Comparison of ENCODE assay signal across 24 cellular contexts in the genomic region with DNA sequence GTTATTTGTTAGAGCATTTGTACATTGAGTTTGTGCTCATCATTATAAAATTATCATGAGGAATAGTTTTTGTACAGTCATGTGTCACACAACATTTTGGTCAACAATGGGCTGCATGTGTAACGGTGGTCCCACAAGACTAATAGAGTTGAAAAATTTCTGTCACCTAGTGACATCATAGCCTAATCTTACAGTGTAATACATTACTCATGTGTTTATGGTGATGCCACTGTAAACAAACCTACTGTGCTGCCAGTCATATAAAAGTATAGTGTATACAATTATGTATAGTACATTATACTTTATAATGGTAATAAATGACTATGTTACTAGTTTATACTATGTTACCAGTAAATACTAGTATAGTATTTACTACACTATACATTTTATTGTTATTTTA.
"Had no signal": no experiment of that assay in that cellular context is flagged by ENCODE, and none has a peak within 500 bp of the region (broad histone marks: within the 10 kb centered on the region; RNA-seq: fewer than 3 reads in every experiment).

No MANE protein-coding gene starts in this region.

- H3K36me3 ChIP-seq: esophagus muscularis mucosa, gastroesophageal sphincter, heart left ventricle, left lung, lower lobe of right lung had no signal

- FAIRE-seq: colon, endothelial cell of umbilical vein, frontal cortex, kidney had no signal

- H2AFZ ChIP-seq: hepatocyte had no signal

- DNase-seq: dermis blood vessel endothelial cell; dorsolateral prefrontal cortex; effector CD4-positive, alpha-beta T cell; effector memory CD4-positive, alpha-beta T cell; foreskin keratinocyte; heart left ventricle; hypothalamus; immature natural killer cell; islet precursor cell; kidney; kidney glomerular epithelial cell; left lung; left ventricle myocardium superior; lower lobe of right lung; mesenchymal stem cell; mucosa of descending colon; naive B cell had no signal

- H3K4me3 ChIP-seq: coronary artery, dorsolateral prefrontal cortex, esophagus muscularis mucosa, gastroesophageal sphincter, heart left ventricle, hepatocyte, left lung, lower lobe of right lung, mucosa of descending colon had no signal

- H3K27ac ChIP-seq: coronary artery, dorsolateral prefrontal cortex, esophagus muscularis mucosa, foreskin keratinocyte, gastroesophageal sphincter, heart left ventricle, hepatocyte, left lung, lower lobe of right lung had no signal

- H3K79me2 ChIP-seq: hepatocyte had no signal

- H3K27me3 ChIP-seq: esophagus muscularis mucosa, gastroesophageal sphincter had no signal

- H3K4me2 ChIP-seq: hepatocyte had no signal

- ATAC-seq: foreskin keratinocyte, gastroesophageal sphincter, heart left ventricle, left lung, left ventricle myocardium superior, lower lobe of right lung, mucosa of descending colon had no signal

- H3K4me1 ChIP-seq: foreskin keratinocyte had no signal

- H3K9me3 ChIP-seq: esophagus muscularis mucosa, gastroesophageal sphincter, heart left ventricle, left lung, lower lobe of right lung, mucosa of descending colon had no signal
